In the genomic region with DNA sequence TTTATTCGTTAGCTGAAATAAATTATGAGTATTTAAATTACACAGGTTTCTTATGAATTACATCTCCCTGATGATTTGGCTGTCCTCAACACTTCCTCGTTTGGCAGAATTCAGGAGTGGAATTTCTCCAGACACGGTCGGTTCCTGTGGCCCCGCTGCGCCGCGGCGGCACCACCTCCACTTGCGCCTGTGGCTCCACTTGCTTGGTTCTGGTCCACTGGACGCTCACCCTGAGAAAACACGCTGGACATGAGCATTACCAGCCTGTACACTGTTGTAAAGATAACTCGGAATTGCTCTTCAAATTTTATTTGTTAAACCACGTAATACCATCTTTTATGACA, we compare ENCODE assay signal across 8 cellular contexts.
DNase-seq lines count a peak whose midpoint lies in the region; ATAC-seq and TF ChIP-seq lines count a peak whose summit lies in the region.

No MANE protein-coding gene starts in this region.

- DNase-seq in SJCRH30 (no peak), foreskin fibroblast (no peak), retinal pigment epithelial cell (ENCODE audit: low read depth) (no peak), cerebellum (ENCODE audit: low spot score) (no peak), SW 1271 (lab: John Stamatoyannopoulos, UW) (no peak), GM19238 (ENCODE audit: insufficient read length, low spot score) (no peak)

- H3K4me1 ChIP-seq in SJCRH30, result no peaks in the 10 kb centered on the region

- H3K9me3 ChIP-seq in SJCRH30 (replicated peaks), result no peaks in the 10 kb centered on the region

- ATAC-seq in GM18519 (IDR thresholded peaks at IDR 0.05; ENCODE audit: low FRiP score, unreplicated experiment), result peak; percentile 19
- peak; percentile 18 for ATAC-seq in HG02623 (IDR thresholded peaks at IDR 0.05; ENCODE audit: unreplicated experiment)

- no peaks in the 10 kb centered on the region for H3K36me3 ChIP-seq in SJCRH30

- no peak overlapping the region for H3K27ac ChIP-seq in SJCRH30

- H3K4me3 ChIP-seq in SJCRH30 (peak overlapping the region; percentile 70), foreskin fibroblast (ENCODE audit: low read depth in 1 of 2, low read length in 2 of 2) (peak overlapping the region; percentile 64 to 94), retinal pigment epithelial cell (ENCODE audit: low read length) (peak overlapping the region; percentile 64)

- TF ChIP-seq CTCF in foreskin fibroblast (IDR thresholded peaks at IDR 0.05; ENCODE audit: low read depth, low read length) (no peak), retinal pigment epithelial cell (conservative IDR thresholded peaks at IDR 0.05; ENCODE audit: low read depth, low read length) (no peak)

- H3K27me3 ChIP-seq in SJCRH30, result no peaks in the 10 kb centered on the region
